In genomic region chr12:50778663-50779590, GRCh38 we compare ENCODE assay signal across 23 cellular contexts. TPM values are rescaled to one million over a fixed set of nuclear protein-coding genes. Genes with fewer than 3 reads are reported as not detected.
DNase-seq lines count a peak whose midpoint lies in the region; ATAC-seq and TF ChIP-seq lines count a peak whose summit lies in the region.
"Had no signal": no experiment of that assay in that cellular context is flagged by ENCODE, and none has a peak within 500 bp of the region (broad histone marks: within the 10 kb centered on the region; RNA-seq: fewer than 3 reads in every experiment).

No MANE protein-coding gene starts in this region.

- intact Hi-C loops in Caco-2 (cut with micrococcal nuclease; ENCODE audit: unreplicated experiment), result no loop called here

- WGBS in GM23248 (ENCODE audit: low coverage in 1 of 2, low lambda C conversion rate in 2 of 2, missing lambda C conversion rate in 2 of 2), 2 experiments, result 85 to 90% methylated on average over 8 of the region's 8 CpGs

- TF ChIP-seq CTCF in Caco-2 (IDR thresholded peaks at IDR 0.05; ENCODE audit: insufficient read depth in 1 of 2, low read depth in 1 of 2, low read length in 1 of 2, severe bottlenecking in 1 of 2, unreplicated experiment in 1 of 2) (no peak), Peyer's patch (IDR thresholded peaks at IDR 0.05) (no peak)

- no peak overlapping the region for H3K4me3 ChIP-seq in Caco-2 (ENCODE audit: low read depth, low read length)
- H3K4me3 ChIP-seq in Peyer's patch, result no peak overlapping the region
- H3K4me3 ChIP-seq in rectal smooth muscle tissue (ENCODE audit: low read length), result peak overlapping the region; percentile 15
- no peak overlapping the region for H3K4me3 ChIP-seq in GM23248
- H3K4me3 ChIP-seq: SK-N-MC had no signal

- H3K36me3 ChIP-seq in Caco-2 (ENCODE audit: control insufficient read depth, insufficient read depth, low read length), result no peaks in the 10 kb centered on the region; the same call in 1 of the 2 replicates
- H3K36me3 ChIP-seq in Peyer's patch, result peaks cover 0 to 28% (median 0%) of the 10 kb centered on the region in 3 donors
- H3K36me3 ChIP-seq in rectal smooth muscle tissue (ENCODE audit: control insufficient read depth, insufficient read depth, low read length), result no peaks in the 10 kb centered on the region
- H3K36me3 ChIP-seq in GM23248 (ENCODE audit: low read depth), result no peaks in the 10 kb centered on the region; the same call in none of the 2 replicates

- no peaks in the 10 kb centered on the region for H3F3A ChIP-seq in GM23248 (ENCODE audit: insufficient read depth)

- no peaks in the 10 kb centered on the region for H4K20me1 ChIP-seq in GM23248 (ENCODE audit: insufficient read depth)

- peaks cover 93% of the 10 kb centered on the region for H3K79me2 ChIP-seq in GM23248 (ENCODE audit: insufficient read depth)

- no peak overlapping the region for H3K4me2 ChIP-seq in GM23248 (ENCODE audit: unreplicated experiment)

- ATAC-seq in HG02571 (IDR thresholded peaks at IDR 0.05; ENCODE audit: unreplicated experiment), result no peak

- H3K9me3 Mint-ChIP-seq in Caco-2 (ENCODE audit: unreplicated experiment), result no peaks in the 10 kb centered on the region
- H3K9me3 Mint-ChIP-seq: HFFc6, IgD-negative memory B cell had no signal

- H3K27ac ChIP-seq in Peyer's patch, result peak overlapping the region in 3 of 4 donors; percentile 56 to 85 (median 85)
- H3K27ac ChIP-seq in rectal smooth muscle tissue (ENCODE audit: low read depth, low read length), result no peak overlapping the region
- H3K27ac ChIP-seq in GM23248, result no peak overlapping the region
- no peak overlapping the region for H3K27ac ChIP-seq in caudate nucleus (ENCODE audit: low read depth, low read length)
- H3K27ac ChIP-seq: C4-2B, HL-60, SK-N-MC had no signal

- no peak for TF ChIP-seq POLR2A in Peyer's patch (IDR thresholded peaks at IDR 0.05)

- BruUV-seq in Caco-2 (replicated peaks; lab: Mats Ljungman, UMichigan), result no TSS peak

- H3K9ac ChIP-seq in rectal smooth muscle tissue (ENCODE audit: low read length) (no peak overlapping the region), GM23248 (no peak overlapping the region)

- no peak overlapping the region for H3K4me3 Mint-ChIP-seq in Caco-2 (ENCODE audit: unreplicated experiment)
- H3K4me3 Mint-ChIP-seq: HFFc6, IgD-negative memory B cell had no signal

- CTCF ChIA-PET in Caco-2 (lab: Charles Lee), result interaction anchor here (2.7 kb wide), 1 partner anchor 14 kb away, joined by 13 read pairs; the partner anchor contains the start of gene ATF1

- in situ Hi-C loops in GM23248 (cut with MboI), result no loop called here

- peak overlapping the region; percentile 26 for H3K27ac Mint-ChIP-seq in Caco-2 (ENCODE audit: unreplicated experiment)
- H3K27ac Mint-ChIP-seq: HFFc6, IgD-negative memory B cell had no signal

- DNase-seq in Caco-2 (no peak), Peyer's patch (peak in 1 of 3 donors; percentile 54), foreskin melanocyte (peak; percentile 59), GM23248 (no peak), NCI-H1436 treated with DMSO at 0.1 percent for 48 hours (lab: John Stamatoyannopoulos, UW) (no peak), caudate nucleus (lab: John Stamatoyannopoulos, UW) (no peak)
- DNase-seq: AML-193, DND-41, H7, HFFc6, Kasumi-1, MM.1S, NCI-H1092 treated with DMSO at 0.1 percent for 48 hours, NCI-H1694, NCI-H510A, NCI-H774, Right ventricle myocardium superior had no signal

- H3K27me3 ChIP-seq in Caco-2 (replicated peaks; ENCODE audit: control insufficient read depth, insufficient read depth, low read length), result no peaks in the 10 kb centered on the region
- no peaks in the 10 kb centered on the region for H3K27me3 ChIP-seq in Peyer's patch
- no peaks in the 10 kb centered on the region for H3K27me3 ChIP-seq in rectal smooth muscle tissue (ENCODE audit: control insufficient read depth, insufficient read depth, low read length)
- no peaks in the 10 kb centered on the region for H3K27me3 ChIP-seq in GM23248 (replicated peaks; ENCODE audit: insufficient read depth)

- no peaks in the 10 kb centered on the region for H3K9me2 ChIP-seq in GM23248 (ENCODE audit: insufficient read depth)

- H3K9me3 ChIP-seq in Caco-2, result no peaks in the 10 kb centered on the region
- no peaks in the 10 kb centered on the region for H3K9me3 ChIP-seq in Peyer's patch
- H3K9me3 ChIP-seq in GM23248 (ENCODE audit: low read depth), result no peaks in the 10 kb centered on the region

- POLR2A ChIA-PET in Caco-2 (lab: Charles Lee), result interaction anchor here (1.0 kb wide), 1 partner anchor 15 kb away, joined by 3 read pairs; the partner anchor contains the start of gene ATF1

- H2AFZ ChIP-seq in GM23248, result no peak overlapping the region

- H3K4me1 ChIP-seq in Caco-2 (0 out of 2 replicates have a peak, but pooled peaks cover 3% of the 10 kb centered on the region), Peyer's patch (peaks cover 0 to 17% (median 0%) of the 10 kb centered on the region in 4 donors), rectal smooth muscle tissue (ENCODE audit: control insufficient read depth, insufficient read depth, low read length) (no peaks in the 10 kb centered on the region), GM23248 (ENCODE audit: insufficient read depth) (no peaks in the 10 kb centered on the region)

- peaks cover 10% of the 10 kb centered on the region for H3K36me3 Mint-ChIP-seq in Caco-2 (ENCODE audit: insufficient read depth, unreplicated experiment)

- peaks cover 12% of the 10 kb centered on the region for H3K4me1 Mint-ChIP-seq in Caco-2 (ENCODE audit: low read depth, unreplicated experiment)

- H3K27me3 Mint-ChIP-seq in Caco-2 (ENCODE audit: insufficient read depth, unreplicated experiment), result no peaks in the 10 kb centered on the region
- H3K27me3 Mint-ChIP-seq: IgD-negative memory B cell had no signal

RNA-seq across cellular contexts. Expression of gene ATF1, which starts 15.0 kb away (rescaled TPM):
- total RNA-seq in Caco-2 (2022), result 47.0 and 54.4 TPM in 2 replicates
- total RNA-seq in Peyer's patch, result 10 to 100 TPM; 14.5 to 44.6 (median 18.5) TPM
- 21.1 and 24.0 TPM in 2 replicates for total RNA-seq in GM23248 (2014; rRNA removed; shearing (Covaris generic))
- 30.6 and 33.1 TPM in 2 replicates for polyA plus RNA-seq in GM23248 (2016; fragmentation: Nextera tagmentation; extraction: Ambion mirVana)

Comparison
In these comparisons a context has a peak if more than half of its experiments do, and no peak if none do; other contexts are left out.
1. H3K27ac ChIP-seq: peak in Peyer's patch (3 of 4); none in rectal smooth muscle tissue (single experiment), GM23248 (single experiment) and caudate nucleus (single experiment).